In genomic region chr1:242515555-242515954, GRCh38 we compare ENCODE assay signal across 39 cellular contexts. TPM values are rescaled to one million over a fixed set of nuclear protein-coding genes. Genes with fewer than 3 reads are reported as not detected.
DNase-seq lines count a peak whose midpoint lies in the region; ATAC-seq, FAIRE-seq and TF ChIP-seq lines count a peak whose summit lies in the region.
"Had no signal": no experiment of that assay in that cellular context is flagged by ENCODE, and none has a peak within 500 bp of the region (broad histone marks: within the 10 kb centered on the region; RNA-seq: fewer than 3 reads in every experiment).

No MANE protein-coding gene starts in this region.

- TF ChIP-seq RAD21 in HepG2 (CRISPR knock-in tag; IDR thresholded peaks at IDR 0.05) (no peak), A549 (conservative IDR thresholded peaks at IDR 0.05 in 1 of 2, IDR thresholded peaks at IDR 0.05 in 1 of 2) (no peak), IMR-90 (IDR thresholded peaks at IDR 0.05; ENCODE audit: low read length) (no peak), K562 (CRISPR knock-in tag; conservative IDR thresholded peaks at IDR 0.05 in 1 of 2, IDR thresholded peaks at IDR 0.05 in 1 of 2) (no peak)

- H2AK5ac ChIP-seq in IMR-90 (ENCODE audit: low read depth, low read length): no peak overlapping the region

- H3K27ac Mint-ChIP-seq in activated CD4-positive, alpha-beta T cell treated with anti-CD3 and anti-CD28 coated beads, Interleukin-2, amount 10 ng/mL, durations not matched to agents 24 days and 14 days: no peak overlapping the region
- H3K27ac Mint-ChIP-seq: B cell; CD14-positive monocyte; CD4-positive, alpha-beta memory T cell; CD4-positive, alpha-beta T cell; CD4-positive, CD25-positive, alpha-beta regulatory T cell; CD8-positive, alpha-beta memory T cell; CD8-positive, alpha-beta T cell had no signal

- H3K14ac ChIP-seq in IMR-90 (replicated peaks; ENCODE audit: low read depth, low read length): no peak overlapping the region

- H3K36me3 ChIP-seq in HepG2 (replicated peaks in 1 of 2; ENCODE audit: control insufficient read depth in 1 of 2, insufficient read depth in 2 of 2, low read length in 2 of 2): no peaks in the 10 kb centered on the region
- H3K36me3 ChIP-seq in right lobe of liver: no peaks in the 10 kb centered on the region
- H3K36me3 ChIP-seq in IMR-90 (ENCODE audit: control insufficient read depth, insufficient read depth, low read length): no peaks in the 10 kb centered on the region
- H3K36me3 ChIP-seq in K562 (ENCODE audit: control insufficient read depth, insufficient read depth, low read length): no peaks in the 10 kb centered on the region
- H3K36me3 ChIP-seq in ovary: no peaks in the 10 kb centered on the region
- H3K36me3 ChIP-seq: BE2C; BLaER1; BLaER1 treated with 17β-estradiol and CSF1 and Interleukin-3, amounts not matched to agents 10 nM and 100 nM had no signal

- FAIRE-seq in HepG2 (lab: Jason Lieb, UNC) (no peak), A549 (lab: Jason Lieb, UNC) (no peak), K562 (lab: Jason Lieb, UNC) (no peak)
- FAIRE-seq: A204.1, D721Med had no signal

- no peak for TF ChIP-seq EP300 in HepG2 (IDR thresholded peaks at IDR 0.05; ENCODE audit: low read depth in 2 of 2, low read length in 2 of 2)
- no peak for TF ChIP-seq EP300 in HepG2 (CRISPR knock-in tag; IDR thresholded peaks at IDR 0.05; ENCODE audit: borderline replicate concordance)
- no peak for TF ChIP-seq EP300 in A549 (IDR thresholded peaks at IDR 0.05)
- TF ChIP-seq EP300 in K562 (IDR thresholded peaks at IDR 0.05; ENCODE audit: low read length): no peak
- no peak for TF ChIP-seq EP300 in ovary (IDR thresholded peaks at IDR 0.05)

- POLR2A ChIA-PET in HepG2 (lab: Yijun Ruan, JAX): no interaction called here
- POLR2A ChIA-PET in A549 (lab: Yijun Ruan, JAX): no interaction called here
- POLR2A ChIA-PET in IMR-90 (lab: Charles Lee; ENCODE audit: unreplicated experiment): no interaction called here
- POLR2A ChIA-PET in K562 (lab: Yijun Ruan, JAX): no interaction called here

- no peak overlapping the region for H3K56ac ChIP-seq in IMR-90 (ENCODE audit: extremely low read depth, insufficient read depth, low read length)

- H3K4me1 ChIP-seq in HepG2 (ENCODE audit: insufficient read depth, low read length) (no peaks in the 10 kb centered on the region), right lobe of liver (no peaks in the 10 kb centered on the region), A549 (no peaks in the 10 kb centered on the region), IMR-90 (ENCODE audit: control insufficient read depth, insufficient read depth, low read length) (no peaks in the 10 kb centered on the region), K562 (replicated peaks in 1 of 2; ENCODE audit: control insufficient read depth in 2 of 2, insufficient read depth in 2 of 2, low read length in 2 of 2) (no peaks in the 10 kb centered on the region), ovary (ENCODE audit: insufficient read depth) (no peaks in the 10 kb centered on the region)
- H3K4me1 ChIP-seq: BE2C; BLaER1; BLaER1 treated with 17β-estradiol and CSF1 and Interleukin-3, amounts not matched to agents 10 nM and 100 nM; Caco-2 had no signal

- H3K9me1 ChIP-seq in IMR-90 (ENCODE audit: insufficient read depth, low read length) (no peaks in the 10 kb centered on the region), K562 (ENCODE audit: control insufficient read depth, insufficient read depth, low read length) (no peaks in the 10 kb centered on the region)

- H3K9me3 Mint-ChIP-seq in activated CD4-positive, alpha-beta T cell treated with anti-CD3 and anti-CD28 coated beads, Interleukin-2, amount 10 ng/mL, durations not matched to agents 24 days and 14 days: no peaks in the 10 kb centered on the region
- H3K9me3 Mint-ChIP-seq: CD4-positive, alpha-beta T cell; CD8-positive, alpha-beta T cell had no signal

- H2BK20ac ChIP-seq in IMR-90 (ENCODE audit: low read depth, low read length): no peak overlapping the region

- dilution Hi-C loops in IMR-90 (cut with HindIII; ENCODE audit: low sequenced_read_pairs, unreplicated experiment): no loop called here

- H3K27ac ChIP-seq in HepG2 (ENCODE audit: extremely low read length, insufficient read depth, low read length): no peak overlapping the region
- no peak overlapping the region for H3K27ac ChIP-seq in right lobe of liver
- H3K27ac ChIP-seq in A549: no peak overlapping the region
- H3K27ac ChIP-seq in IMR-90 (ENCODE audit: insufficient read depth, low read length): no peak overlapping the region
- no peak overlapping the region for H3K27ac ChIP-seq in K562 (ENCODE audit: extremely low read depth, low read depth, low read length)
- H3K27ac ChIP-seq in ovary: no peak overlapping the region
- H3K27ac ChIP-seq: 22Rv1; BLaER1; BLaER1 treated with 17β-estradiol and CSF1 and Interleukin-3, amounts not matched to agents 10 nM and 100 nM; C4-2B had no signal

- H3K4me3 ChIP-seq in HepG2 (replicated peaks in 1 of 3; ENCODE audit: insufficient read depth in 1 of 3, low read depth in 2 of 3, low read length in 3 of 3): no peak overlapping the region
- H3K4me3 ChIP-seq in right lobe of liver: no peak overlapping the region
- no peak overlapping the region for H3K4me3 ChIP-seq in A549
- no peak overlapping the region for H3K4me3 ChIP-seq in IMR-90 (ENCODE audit: insufficient read depth, low read depth, low read length)
- H3K4me3 ChIP-seq in K562: no peak overlapping the region
- no peak overlapping the region for H3K4me3 ChIP-seq in ovary
- H3K4me3 ChIP-seq: BLaER1; BLaER1 treated with 17β-estradiol and CSF1 and Interleukin-3, amounts not matched to agents 10 nM and 100 nM had no signal

- TF ChIP-seq POLR2A in HepG2 (IDR thresholded peaks at IDR 0.05; ENCODE audit: insufficient read depth in 1 of 2, low read depth in 2 of 2, low read length in 2 of 2) (no peak), right lobe of liver (IDR thresholded peaks at IDR 0.05) (no peak), A549 (IDR thresholded peaks at IDR 0.05; ENCODE audit: low read length) (no peak), IMR-90 (IDR thresholded peaks at IDR 0.05; ENCODE audit: low read depth, low read length) (no peak), K562 (conservative IDR thresholded peaks at IDR 0.05) (no peak), ovary (IDR thresholded peaks at IDR 0.05) (no peak)

- BruUV-seq in HepG2 (replicated peaks; lab: Mats Ljungman, UMichigan): no TSS peak
- no TSS peak for BruUV-seq in IMR-90 (replicated peaks; lab: Mats Ljungman, UMichigan)
- BruUV-seq in K562 (replicated peaks; lab: Mats Ljungman, UMichigan): no TSS peak

- no peak overlapping the region for H4K5ac ChIP-seq in IMR-90 (ENCODE audit: low read depth, low read length)

- H3K27me3 ChIP-seq in HepG2 (ENCODE audit: control insufficient read depth in 1 of 2, insufficient read depth in 2 of 2, low read length in 2 of 2) (no peaks in the 10 kb centered on the region), right lobe of liver (no peaks in the 10 kb centered on the region), IMR-90 (ENCODE audit: control insufficient read depth, insufficient read depth, low read length) (no peaks in the 10 kb centered on the region), K562 (ENCODE audit: control insufficient read depth in 2 of 2, insufficient read depth in 2 of 2, low read length in 2 of 2) (no peaks in the 10 kb centered on the region), ovary (no peaks in the 10 kb centered on the region)
- H3K27me3 ChIP-seq: BE2C; BLaER1; BLaER1 treated with 17β-estradiol and CSF1 and Interleukin-3, amounts not matched to agents 10 nM and 100 nM had no signal

- H2AFZ ChIP-seq in HepG2 (ENCODE audit: low read length): no peak overlapping the region
- no peak overlapping the region for H2AFZ ChIP-seq in IMR-90 (replicated peaks; ENCODE audit: low read length, poor library complexity)
- H2AFZ ChIP-seq in K562 (ENCODE audit: low read depth, low read length): no peak overlapping the region

- peaks cover 5% of the 10 kb centered on the region for H3K27me3 Mint-ChIP-seq in activated CD4-positive, alpha-beta T cell treated with anti-CD3 and anti-CD28 coated beads, Interleukin-2, amount 10 ng/mL, durations not matched to agents 24 days and 14 days

- intact Hi-C loops in HepG2 (cut with micrococcal nuclease; ENCODE audit: unreplicated experiment): no loop called here
- intact Hi-C loops in right lobe of liver (cut with DNase I): no loop called here
- intact Hi-C loops in IMR-90 (cut with micrococcal nuclease): no loop called here
- intact Hi-C loops in K562 (cut with micrococcal nuclease): no loop called here
- intact Hi-C loops in activated CD4-positive, alpha-beta T cell treated with anti-CD3 and anti-CD28 coated beads, Interleukin-2, amount 10 ng/mL, durations not matched to agents 24 days and 14 days (cut with micrococcal nuclease): no loop called here
- intact Hi-C loops in ovary (cut with DNase I): no loop called here

- H2AK9ac ChIP-seq in IMR-90 (replicated peaks; ENCODE audit: low read depth, low read length, poor library complexity): no peak overlapping the region

- DNase-seq in HepG2 (ENCODE audit: low spot score) (no peak), right lobe of liver (no peak), A549 (ENCODE audit: low read depth in 1 of 2, low spot score in 1 of 2) (no peak), IMR-90 (no peak), K562 (ENCODE audit: extremely low read depth in 1 of 4, low spot score in 3 of 4) (no peak), SK-N-DZ (ENCODE audit: low spot score) (no peak), ovary (no peak)
- DNase-seq in activated CD4-positive, alpha-beta T cell treated with anti-CD3 and anti-CD28 coated beads, Interleukin-2, amount 10 ng/mL, durations not matched to agents 24 days and 14 days: no peak
- DNase-seq: 8988T; ACHN; AML-193; BE2C; C1 segment of cervical spinal cord; Caco-2; Calu3; CD4-positive, alpha-beta memory T cell; CD4-positive, alpha-beta T cell; CD4-positive, CD25-positive, alpha-beta regulatory T cell; CD8-positive, alpha-beta memory T cell; CD8-positive, alpha-beta T cell; COR-L47; DMS 273 treated with DMSO at 0.1 percent for 48 hours; DMS153; DMS53; DMS79; DMS79 treated with DMSO at 0.1 percent for 48 hours; DND-41; EL had no signal

- H4K8ac ChIP-seq in IMR-90 (ENCODE audit: low read depth in 2 of 2, low read length in 2 of 2): no peak overlapping the region

- H2BK120ac ChIP-seq in IMR-90 (ENCODE audit: low read depth, low read length): no peak overlapping the region

- H3K79me1 ChIP-seq in IMR-90 (ENCODE audit: low read depth in 1 of 2, low read length in 2 of 2): no peaks in the 10 kb centered on the region

- H3K23ac ChIP-seq in IMR-90 (ENCODE audit: low read depth, low read length): no peak overlapping the region

- no peak overlapping the region for H3K18ac ChIP-seq in IMR-90 (ENCODE audit: low read depth, low read length)

- WGBS in HepG2 (ENCODE audit: low lambda C conversion rate): 2% methylated on average over 2 of the region's 2 CpGs
- WGBS in right lobe of liver (ENCODE audit: insufficient coverage, low coverage, low lambda C conversion rate, missing lambda C conversion rate): 54% methylated on average over 2 of the region's 2 CpGs
- WGBS in A549 (ENCODE audit: missing lambda C conversion rate): 51% methylated on average over 2 of the region's 2 CpGs
- no CpG with 5 or more reads among the region's 2 CpGs for WGBS in IMR-90 (ENCODE audit: extremely low coverage in 2 of 2, insufficient read length in 1 of 2), 2 experiments
- 5% methylated on average over 2 of the region's 2 CpGs for WGBS in K562 (ENCODE audit: insufficient coverage, low coverage, missing lambda C conversion rate)
- 58 to 90% (median 86%) methylated on average over 2 of the region's 2 CpGs for WGBS in ovary, 3 donors

- no peaks in the 10 kb centered on the region for H3K4me1 Mint-ChIP-seq in activated CD4-positive, alpha-beta T cell treated with anti-CD3 and anti-CD28 coated beads, Interleukin-2, amount 10 ng/mL, durations not matched to agents 24 days and 14 days
- H3K4me1 Mint-ChIP-seq: B cell; CD14-positive monocyte; CD4-positive, alpha-beta memory T cell; CD4-positive, CD25-positive, alpha-beta regulatory T cell; CD8-positive, alpha-beta memory T cell had no signal

- no peak overlapping the region for H2BK5ac ChIP-seq in IMR-90 (ENCODE audit: low read depth, low read length, poor library complexity, severe bottlenecking)

- no peak for ATAC-seq in HepG2
- ATAC-seq in right lobe of liver: no peak
- ATAC-seq in A549: no peak
- no peak for ATAC-seq in IMR-90 (ENCODE audit: low read depth)
- no peak for ATAC-seq in K562
- ATAC-seq: CD8-positive, alpha-beta T cell had no signal

- H4K20me1 ChIP-seq in HepG2 (ENCODE audit: insufficient read depth, low read length) (no peaks in the 10 kb centered on the region), IMR-90 (ENCODE audit: insufficient read depth, low read length) (no peaks in the 10 kb centered on the region), K562 (replicated peaks; ENCODE audit: control insufficient read depth, insufficient read depth, low read length) (no peaks in the 10 kb centered on the region)
- H4K20me1 ChIP-seq: BLaER1; BLaER1 treated with 17β-estradiol and CSF1 and Interleukin-3, amounts not matched to agents 10 nM and 100 nM had no signal

- no peaks in the 10 kb centered on the region for H3K79me2 ChIP-seq in HepG2 (ENCODE audit: insufficient read depth, low read length)
- H3K79me2 ChIP-seq in K562 (ENCODE audit: control insufficient read depth, insufficient read depth, low read length): no peaks in the 10 kb centered on the region

- no peak overlapping the region for H3K4ac ChIP-seq in IMR-90 (ENCODE audit: low read depth, low read length)

- TF ChIP-seq CTCF in HepG2 (CRISPR knock-in tag; IDR thresholded peaks at IDR 0.05): no peak
- TF ChIP-seq CTCF in right lobe of liver (IDR thresholded peaks at IDR 0.05): no peak
- TF ChIP-seq CTCF in A549 (IDR thresholded peaks at IDR 0.05): no peak
- TF ChIP-seq CTCF in IMR-90 (conservative IDR thresholded peaks at IDR 0.05; ENCODE audit: low read depth, low read length): no peak
- TF ChIP-seq CTCF in K562 (IDR thresholded peaks at IDR 0.05 in 2 of 3, conservative IDR thresholded peaks at IDR 0.05 in 1 of 3; ENCODE audit: insufficient read depth in 2 of 3, low read depth in 1 of 3, low read length in 3 of 3): no peak
- no peak for TF ChIP-seq CTCF in ovary (IDR thresholded peaks at IDR 0.05)

- no peaks in the 10 kb centered on the region for H3K36me3 Mint-ChIP-seq in activated CD4-positive, alpha-beta T cell treated with anti-CD3 and anti-CD28 coated beads, Interleukin-2, amount 10 ng/mL, durations not matched to agents 24 days and 14 days (ENCODE audit: low read depth)
- H3K36me3 Mint-ChIP-seq: CD14-positive monocyte; CD4-positive, alpha-beta memory T cell; CD4-positive, CD25-positive, alpha-beta regulatory T cell; CD8-positive, alpha-beta memory T cell; CD8-positive, alpha-beta T cell had no signal

- in situ Hi-C loops in HepG2 (cut with HindIII; ENCODE audit: extremely low pct_ligation_motif_present, low pct_unique_long_range_greater_than_20kb) (no loop called here), IMR-90 (cut with MboI; ENCODE audit: low sequenced_read_pairs) (no loop called here), K562 (cut with MboI) (no loop called here)

- H3K9me3 ChIP-seq in HepG2 (ENCODE audit: low read length) (no peaks in the 10 kb centered on the region), right lobe of liver (no peaks in the 10 kb centered on the region), A549 (no peaks in the 10 kb centered on the region), IMR-90 (ENCODE audit: control insufficient read depth, insufficient read depth, low read length) (peaks cover 2% of the 10 kb centered on the region; the same call in 1 of the 2 replicates), K562 (replicated peaks; ENCODE audit: control insufficient read depth, insufficient read depth, low read depth, low read length) (no peaks in the 10 kb centered on the region), ovary (no peaks in the 10 kb centered on the region)
- H3K9me3 ChIP-seq: BE2C, BLaER1 had no signal

- H4K91ac ChIP-seq in IMR-90 (ENCODE audit: insufficient read depth, low read depth, low read length): no peak overlapping the region

- H3K9ac ChIP-seq in HepG2 (ENCODE audit: insufficient read depth, low read depth, low read length): no peak overlapping the region
- H3K9ac ChIP-seq in IMR-90 (ENCODE audit: low read depth, low read length): no peak overlapping the region
- H3K9ac ChIP-seq in K562 (ENCODE audit: insufficient read depth in 1 of 2, low read depth in 2 of 2, low read length in 2 of 2): no peak overlapping the region
- H3K9ac ChIP-seq: BLaER1; BLaER1 treated with 17β-estradiol and CSF1 and Interleukin-3, amounts not matched to agents 10 nM and 100 nM had no signal

- H3K4me2 ChIP-seq in HepG2 (ENCODE audit: low read depth, low read length) (no peak overlapping the region), A549 (no peak overlapping the region), IMR-90 (ENCODE audit: low read depth, low read length) (no peak overlapping the region), K562 (ENCODE audit: insufficient read depth, low read length) (no peak overlapping the region)
- H3K4me2 ChIP-seq: BLaER1; BLaER1 treated with 17β-estradiol and CSF1 and Interleukin-3, amounts not matched to agents 10 nM and 100 nM had no signal

- CTCF ChIA-PET in HepG2 (lab: Yijun Ruan, JAX; ENCODE audit: low intra/inter-chr PET ratio, low total read pairs) (no interaction called here), A549 (lab: Yijun Ruan, JAX) (no interaction called here), IMR-90 (lab: Yijun Ruan, JAX) (no interaction called here), K562 (lab: Yijun Ruan, JAX; ENCODE audit: low intra/inter-chr PET ratio) (no interaction called here)

- H3K4me3 Mint-ChIP-seq in activated CD4-positive, alpha-beta T cell treated with anti-CD3 and anti-CD28 coated beads, Interleukin-2, amount 10 ng/mL, durations not matched to agents 24 days and 14 days: no peak overlapping the region
- H3K4me3 Mint-ChIP-seq: B cell; CD14-positive monocyte; CD4-positive, alpha-beta memory T cell; CD4-positive, alpha-beta T cell; CD4-positive, CD25-positive, alpha-beta regulatory T cell; CD8-positive, alpha-beta memory T cell; CD8-positive, alpha-beta T cell had no signal

- no peak overlapping the region for H2BK15ac ChIP-seq in IMR-90 (ENCODE audit: low read depth, low read length)

RNA-seq across cellular contexts. Expression of gene PLD5, which starts 8.9 kb away (rescaled TPM):
- not detected in 2 replicates for total RNA-seq in HepG2 (2016; rRNA removed; fragmentation: Illumina TruSeq; extraction: Trizol)
- not detected in 2 replicates for total RNA-seq in HepG2 (2016; cell fraction: cytosol; rRNA removed; fragmentation: Illumina TruSeq; extraction: Trizol; ENCODE audit: low read depth)
- total RNA-seq in HepG2 (2016; cell fraction: insoluble cytoplasmic fraction; rRNA removed; fragmentation: Illumina TruSeq; extraction: Trizol): not detected in 2 replicates
- not detected in 2 replicates for total RNA-seq in HepG2 (2016; cell fraction: membrane; rRNA removed; fragmentation: Illumina TruSeq; extraction: Trizol)
- not detected in 2 replicates for total RNA-seq in HepG2 (2016; cell fraction: nucleus; rRNA removed; fragmentation: Illumina TruSeq; extraction: Trizol)
- not detected in 2 replicates for polyA plus RNA-seq in HepG2 (2011; rRNA removed)
- polyA plus RNA-seq in HepG2 (2011; cell fraction: cytosol; rRNA removed): not detected in 2 replicates
- polyA plus RNA-seq in HepG2 (2011; cell fraction: nucleus; rRNA removed): not detected in 2 replicates
- not detected in 2 replicates for polyA plus RNA-seq in HepG2 (2012)
- not detected in 2 replicates for polyA plus RNA-seq in HepG2 (2016; cell fraction: cytosol; fragmentation: Illumina TruSeq; extraction: Trizol; ENCODE audit: low read depth)
- polyA plus RNA-seq in HepG2 (2016; cell fraction: insoluble cytoplasmic fraction; fragmentation: Illumina TruSeq; extraction: Trizol; ENCODE audit: low read depth): not detected in 2 replicates
- polyA plus RNA-seq in HepG2 (2016; cell fraction: membrane; fragmentation: Illumina TruSeq; extraction: Trizol; ENCODE audit: low read depth): not detected in 2 replicates
- polyA plus RNA-seq in HepG2 (2016; cell fraction: nucleus; fragmentation: Illumina TruSeq; extraction: Trizol; ENCODE audit: insufficient read depth, low read depth): not detected in 2 replicates
- not detected in 2 replicates for polyA minus RNA-seq in HepG2 (2011; rRNA and poly(A)+ RNA removed; ENCODE audit: low replicate concordance)
- not detected in 2 replicates for polyA minus RNA-seq in HepG2 (2011; cell fraction: cytosol; rRNA and poly(A)+ RNA removed)
- polyA minus RNA-seq in HepG2 (2011; cell fraction: nucleus; rRNA and poly(A)+ RNA removed): not detected in 2 replicates
- total RNA-seq in right lobe of liver: under 1 TPM in 3 of 6 experiments, not detected in 3; 0.07 to 0.26 (median 0.15) TPM
- 1.7 and 2.4 TPM in 2 replicates for polyA plus RNA-seq in A549 (2011; rRNA removed)
- polyA plus RNA-seq in A549 (2012; cell fraction: cytosol; rRNA removed): 0.32 and 0.36 TPM in 2 replicates
- polyA plus RNA-seq in A549 (2012; cell fraction: nucleus; rRNA removed): 0.33 and 0.58 TPM in 2 replicates
- polyA plus RNA-seq in A549 (2017; fragmentation: RNase III; extraction: RNeasy Plus Mini Kit Qiagen cat#74134 plus additional on column Dnase treatment): 1.5 to 1.6 TPM (median 1.5 TPM) in 3 replicates
- 1.4 and 2.1 TPM in 2 replicates for polyA minus RNA-seq in A549 (2011; rRNA and poly(A)+ RNA removed)
- not detected in 2 replicates for total RNA-seq in IMR-90 (2012; rRNA removed)
- polyA plus RNA-seq in IMR-90 (2012; rRNA removed): not detected in 2 replicates
- not detected in 2 replicates for polyA plus RNA-seq in IMR-90 (2012; cell fraction: cytosol; rRNA removed)
- not detected in 2 replicates for polyA plus RNA-seq in IMR-90 (2012; cell fraction: nucleus; rRNA removed; ENCODE audit: low replicate concordance)
- total RNA-seq in K562 (2011; cell fraction: chromatin; rRNA removed; ENCODE audit: low replicate concordance): not detected in 2 replicates
- not detected in 2 replicates for total RNA-seq in K562 (2011; cell fraction: nucleolus; rRNA removed)
- not detected in 2 replicates for total RNA-seq in K562 (2011; cell fraction: nucleoplasm; rRNA removed)
- total RNA-seq in K562 (2014; rRNA removed): not detected in 2 replicates
- not detected in 2 replicates for total RNA-seq in K562 (2014; rRNA removed; fragmentation: Illumina TruSeq; extraction: Trizol)
- not detected in 2 replicates for total RNA-seq in K562 (2015; rRNA removed; fragmentation: Illumina TruSeq; extraction: Trizol)
- total RNA-seq in K562 (2021): not detected in 2 replicates
- not detected in 2 replicates for polyA plus RNA-seq in K562 (2011; rRNA removed)
- not detected in 2 replicates for polyA plus RNA-seq in K562 (2011; cell fraction: cytosol; rRNA removed)
- polyA plus RNA-seq in K562 (2011; cell fraction: nucleus; rRNA removed): not detected in 2 replicates
- polyA plus RNA-seq in K562 (2012): not detected in 2 replicates
- polyA plus RNA-seq in K562 (2014; fragmentation: Illumina TruSeq; extraction: Trizol): not detected in 2 replicates
- polyA plus RNA-seq in K562 (2014; fragmentation: Nextera tagmentation; extraction: Ambion mirVana): not detected
- polyA plus RNA-seq in K562 (2014; rRNA removed): not detected in 2 replicates
- polyA minus RNA-seq in K562 (2011; rRNA and poly(A)+ RNA removed): not detected in 2 replicates
- not detected in 2 replicates for polyA minus RNA-seq in K562 (2011; cell fraction: cytosol; rRNA and poly(A)+ RNA removed)
- not detected in 2 replicates for polyA minus RNA-seq in K562 (2011; cell fraction: nucleus; rRNA and poly(A)+ RNA removed)
- polyA plus RNA-seq in SK-N-DZ (2014; cell fraction: cytosol; rRNA removed): 1.8 and 3.9 TPM in 2 replicates
- 1.8 and 2.1 TPM in 2 replicates for polyA plus RNA-seq in SK-N-DZ (2014; cell fraction: nucleus; rRNA removed)
- not detected in 2 replicates for total RNA-seq in activated CD4-positive, alpha-beta T cell treated with anti-CD3 and anti-CD28 coated beads, Interleukin-2, amount 10 ng/mL, durations not matched to agents 24 days and 14 days
- total RNA-seq in ovary: 1 to 10 TPM in 5 of 7 donors, under 1 TPM in 2; 0.35 to 3.6 (median 1.1) TPM
- 1 to 10 TPM in 1 of 2 donors, under 1 TPM in 1; 0.44 to 6.2 TPM for polyA plus RNA-seq in ovary
- total RNA-seq: A172; CD4-positive, alpha-beta memory T cell; CD4-positive, alpha-beta T cell; CD4-positive, CD25-positive, alpha-beta regulatory T cell; CD8-positive, alpha-beta memory T cell; CD8-positive, alpha-beta T cell had no signal
- polyA plus RNA-seq: AG04450; BJ; CD14-positive monocyte; CD4-positive, alpha-beta memory T cell; CD4-positive, CD25-positive, alpha-beta regulatory T cell; CD8-positive, alpha-beta memory T cell had no signal

Comparison
In these comparisons a context has a peak if more than half of its experiments do, and no peak if none do; other contexts are left out.
1. Of the 241 proteins assayed by ChIP-seq in both HepG2 and K562: peak only in HepG2: none; only in K562: none; in both: MAFF and MAFK; in neither: 239.